ENCODE assay signal across 8 cellular contexts in genomic region chr5:72307573-72307967, GRCh38. TPM values are rescaled to one million over a fixed set of nuclear protein-coding genes. Genes with fewer than 3 reads are reported as not detected.
DNase-seq lines count a peak whose midpoint lies in the region; ATAC-seq lines count a peak whose summit lies in the region.

No MANE protein-coding gene starts in this region.

- peaks cover 2% of the 10 kb centered on the region for H3K27me3 Mint-ChIP-seq in activated T-helper 1 cell treated with anti-CD3 and anti-CD28 coated beads, Interleukin-12 subunit alpha, Interleukin-12 subunit beta, Interleukin-2, Interleukin-4 antibody, amounts not matched to agents 30 ng/mL and 10 ng/mL and 1 ng/mL, durations not matched to agents 14 hours and 24 hours and 36 hours (ENCODE audit: insufficient read depth)

- no peaks in the 10 kb centered on the region for H3K27me3 ChIP-seq in subcutaneous abdominal adipose tissue (ENCODE audit: control insufficient read depth in 5 of 5, insufficient read depth in 4 of 5, low read length in 5 of 5)

- no peak for ATAC-seq in GM19455 (IDR thresholded peaks at IDR 0.05; ENCODE audit: unreplicated experiment)

- H3K36me3 ChIP-seq in subcutaneous abdominal adipose tissue (ENCODE audit: control insufficient read depth in 5 of 5, insufficient read depth in 5 of 5, low read length in 5 of 5) = peaks cover 5 to 25% (median 18%) of the 10 kb centered on the region in 5 donors

- H3K9ac ChIP-seq in subcutaneous abdominal adipose tissue (ENCODE audit: low read length in 5 of 5) = peak overlapping the region; percentile 64 to 92 (median 87)

- peaks cover 37% of the 10 kb centered on the region for H3K4me1 Mint-ChIP-seq in activated T-helper 1 cell treated with anti-CD3 and anti-CD28 coated beads, Interleukin-12 subunit alpha, Interleukin-12 subunit beta, Interleukin-2, Interleukin-4 antibody, amounts not matched to agents 30 ng/mL and 10 ng/mL and 1 ng/mL, durations not matched to agents 14 hours and 24 hours and 36 hours (ENCODE audit: low read depth)

- H3K27ac ChIP-seq in subcutaneous abdominal adipose tissue (ENCODE audit: low read depth, low read length) = peak overlapping the region; percentile 95

- H3K4me3 ChIP-seq in iPS-18c (ENCODE audit: insufficient read depth, low read depth, low read length) (peak overlapping the region; percentile 61), subcutaneous abdominal adipose tissue (ENCODE audit: low read depth in 1 of 5, low read length in 5 of 5) (peak overlapping the region; percentile 67 to 95 (median 86))

- intact Hi-C loops in activated T-helper 1 cell treated with anti-CD3 and anti-CD28 coated beads, Interleukin-12 subunit alpha, Interleukin-12 subunit beta, Interleukin-2, Interleukin-4 antibody, amounts not matched to agents 30 ng/mL and 10 ng/mL and 1 ng/mL, durations not matched to agents 14 hours and 24 hours and 36 hours (cut with micrococcal nuclease) = loop anchor here (5.0 kb wide), 1 partner anchor 510 kb away; the partner anchor contains the start of gene TNPO1

- DNase-seq in NCI-H2107 treated with DMSO at 0.1 percent for 48 hours (lab: John Stamatoyannopoulos, UW; ENCODE audit: unreplicated experiment) (peak; percentile 20), NCI-H2107 (lab: John Stamatoyannopoulos, UW) (no peak), amniotic stem cell (lab: John Stamatoyannopoulos, UW) (no peak)
- DNase-seq in activated T-helper 1 cell treated with anti-CD3 and anti-CD28 coated beads, Interleukin-12 subunit alpha, Interleukin-12 subunit beta, Interleukin-2, Interleukin-4 antibody, amounts not matched to agents 30 ng/mL and 10 ng/mL and 1 ng/mL, durations not matched to agents 14 hours and 24 hours and 36 hours (ENCODE audit: low spot score) = no peak
- no peak for DNase-seq in stimulated activated naive CD4-positive, alpha-beta T cell (lab: John Stamatoyannopoulos, UW)

- peaks cover 33% of the 10 kb centered on the region for H3K36me3 Mint-ChIP-seq in activated T-helper 1 cell treated with anti-CD3 and anti-CD28 coated beads, Interleukin-12 subunit alpha, Interleukin-12 subunit beta, Interleukin-2, Interleukin-4 antibody, amounts not matched to agents 30 ng/mL and 10 ng/mL and 1 ng/mL, durations not matched to agents 14 hours and 24 hours and 36 hours (ENCODE audit: low read depth)

- H3K4me3 Mint-ChIP-seq in activated T-helper 1 cell treated with anti-CD3 and anti-CD28 coated beads, Interleukin-12 subunit alpha, Interleukin-12 subunit beta, Interleukin-2, Interleukin-4 antibody, amounts not matched to agents 30 ng/mL and 10 ng/mL and 1 ng/mL, durations not matched to agents 14 hours and 24 hours and 36 hours = peak overlapping the region; percentile 90

- H3K9me3 ChIP-seq in iPS-18c (ENCODE audit: control insufficient read depth, insufficient read depth, low read length) (no peaks in the 10 kb centered on the region), subcutaneous abdominal adipose tissue (ENCODE audit: control insufficient read depth in 5 of 5, low read length in 5 of 5) (no peaks in the 10 kb centered on the region)

- H3K4me1 ChIP-seq in subcutaneous abdominal adipose tissue (ENCODE audit: control insufficient read depth in 5 of 5, insufficient read depth in 5 of 5, low read length in 5 of 5) = peaks cover 0 to 20% (median 17%) of the 10 kb centered on the region in 5 donors

- peak overlapping the region; percentile 99 for H3K27ac Mint-ChIP-seq in activated T-helper 1 cell treated with anti-CD3 and anti-CD28 coated beads, Interleukin-12 subunit alpha, Interleukin-12 subunit beta, Interleukin-2, Interleukin-4 antibody, amounts not matched to agents 30 ng/mL and 10 ng/mL and 1 ng/mL, durations not matched to agents 14 hours and 24 hours and 36 hours

- no peaks in the 10 kb centered on the region for H3K9me3 Mint-ChIP-seq in activated T-helper 1 cell treated with anti-CD3 and anti-CD28 coated beads, Interleukin-12 subunit alpha, Interleukin-12 subunit beta, Interleukin-2, Interleukin-4 antibody, amounts not matched to agents 30 ng/mL and 10 ng/mL and 1 ng/mL, durations not matched to agents 14 hours and 24 hours and 36 hours

RNA-seq across cellular contexts. Expression of gene MRPS27, which starts 12.5 kb away (rescaled TPM):
- 80.1 and 88.2 TPM in 2 replicates for total RNA-seq in activated T-helper 1 cell treated with anti-CD3 and anti-CD28 coated beads, Interleukin-12 subunit alpha, Interleukin-12 subunit beta, Interleukin-2, Interleukin-4 antibody, amounts not matched to agents 30 ng/mL and 10 ng/mL and 1 ng/mL, durations not matched to agents 14 hours and 24 hours and 36 hours

RNA-seq across cellular contexts. Expression of gene PTCD2, which starts 12.6 kb away (rescaled TPM):
- 13.2 and 16.9 TPM in 2 replicates for total RNA-seq in activated T-helper 1 cell treated with anti-CD3 and anti-CD28 coated beads, Interleukin-12 subunit alpha, Interleukin-12 subunit beta, Interleukin-2, Interleukin-4 antibody, amounts not matched to agents 30 ng/mL and 10 ng/mL and 1 ng/mL, durations not matched to agents 14 hours and 24 hours and 36 hours
